ENCODE assay signal across 12 cellular contexts in the genomic region with DNA sequence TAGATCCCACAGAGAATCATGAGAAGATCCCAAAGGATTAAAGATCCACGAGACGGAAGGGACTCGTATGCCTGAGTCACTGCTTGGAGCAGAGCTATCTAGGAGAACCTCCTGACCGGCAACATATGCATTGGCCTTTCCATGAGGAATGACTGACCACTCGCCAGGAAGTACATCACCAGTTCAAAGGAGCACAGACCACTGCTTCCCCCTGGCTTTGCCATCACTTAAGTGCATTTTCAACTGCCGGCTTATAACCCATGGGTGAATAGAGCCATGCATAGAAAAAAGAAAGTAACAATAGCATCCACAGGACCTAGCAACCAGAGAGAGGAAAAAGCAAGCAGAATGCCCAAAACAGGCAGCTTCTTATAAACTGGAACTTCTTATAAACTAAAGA.
"Had no signal": no experiment of that assay in that cellular context is flagged by ENCODE, and none has a peak within 500 bp of the region (broad histone marks: within the 10 kb centered on the region; RNA-seq: fewer than 3 reads in every experiment).

No MANE protein-coding gene starts in this region.

- H3K27ac ChIP-seq: left ventricle myocardium inferior, suprapubic skin, upper lobe of left lung had no signal

- ATAC-seq: activated T-cell treated with anti-CD3 and anti-CD28 coated beads, Interleukin-2, amount 50 U/mL, for 4 hours; natural killer cell treated with Interleukin-12 subunit alpha and Interleukin-12 subunit beta and Interleukin-15 and Interleukin-18, amount 100 ng/mL, for 72 hours; sciatic nerve; stimulated activated naive CD8-positive, alpha-beta T cell treated with anti-CD3 and anti-CD28 coated beads, Interleukin-15, Interleukin-2, amounts not matched to agents 100 U/mL and 50 U/mL, for 24 hours; T-helper 17 cell had no signal

- DNase-seq: activated CD4-positive, alpha-beta T cell treated with anti-CD3 and anti-CD28 coated beads, Interleukin-2, amount 50 U/mL, for 48 hours; activated gamma-delta T cell; activated T-cell treated with anti-CD3 and anti-CD28 coated beads, Interleukin-2, amount 50 U/mL, for 4 hours; kidney; left ventricle myocardium inferior; stimulated activated CD4-positive, alpha-beta T cell treated with anti-CD3 and anti-CD28 coated beads, Interleukin-12 subunit alpha, Interleukin-12 subunit beta, amount 100 ng/mL, for 4 hours; stimulated activated naive CD8-positive, alpha-beta T cell treated with anti-CD3 and anti-CD28 coated beads, Interleukin-15, Interleukin-2, amounts not matched to agents 100 U/mL and 50 U/mL, for 24 hours; T-helper 17 cell; upper lobe of left lung had no signal

- H3K27me3 ChIP-seq: suprapubic skin, upper lobe of left lung had no signal

- H3K4me1 ChIP-seq: left ventricle myocardium inferior, suprapubic skin, upper lobe of left lung had no signal

- H3K36me3 ChIP-seq: left ventricle myocardium inferior, suprapubic skin, upper lobe of left lung had no signal

- H3K9me3 ChIP-seq: left ventricle myocardium inferior, suprapubic skin, upper lobe of left lung had no signal

- H3K4me3 ChIP-seq: left ventricle myocardium inferior, suprapubic skin, upper lobe of left lung had no signal
